ENCODE assay signal across 1 cellular context in the genomic region with DNA sequence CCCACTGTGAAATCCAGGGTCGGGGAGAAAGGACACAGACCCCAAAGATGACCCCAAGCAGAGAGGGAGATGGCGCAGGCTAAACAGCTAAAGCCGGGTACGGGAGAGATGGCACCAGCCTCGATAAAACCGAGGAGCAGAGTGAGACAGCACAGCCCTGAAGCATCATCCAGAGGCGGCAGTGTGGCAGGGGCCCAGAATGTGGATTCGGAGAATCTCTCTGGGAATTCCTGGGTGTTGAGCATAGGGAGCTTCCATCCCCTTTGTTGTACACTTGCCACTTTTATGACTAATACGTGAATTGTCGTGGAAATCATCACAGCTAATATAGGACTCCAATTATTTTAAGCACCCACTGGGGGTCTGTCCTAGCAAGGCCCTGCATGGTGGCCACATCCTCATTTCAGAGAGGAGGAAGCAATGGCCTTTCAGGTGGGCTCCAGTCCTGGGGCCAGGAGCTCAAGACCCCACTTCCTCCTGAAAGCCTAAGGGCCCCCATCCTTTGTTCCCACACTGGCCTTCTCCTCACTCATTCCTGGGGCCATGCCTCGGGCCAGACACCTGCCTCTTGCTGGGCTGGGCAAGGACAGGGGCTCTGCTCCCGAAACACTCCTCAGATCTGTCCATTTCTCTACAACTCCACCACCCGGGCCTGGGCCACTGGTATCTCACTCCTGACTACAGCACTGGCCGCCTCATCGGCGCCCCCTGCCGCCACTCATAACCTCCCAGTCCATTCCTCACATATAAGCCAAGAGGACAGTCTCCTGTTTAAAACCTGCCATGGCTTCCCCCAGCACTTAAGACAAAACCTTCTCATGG.
A peak's percentile ranks its signal among the peaks of the same experiment; 100 is the strongest.
TF ChIP-seq lines count a peak whose summit lies in the region.

No MANE protein-coding gene starts in this region.

TF ChIP-seq in K562, 482 proteins besides CTCF, POLR2A, EP300 and RAD21 (continues in another document):
- TF ChIP-seq RCOR1 (IDR thresholded peaks at IDR 0.05; ENCODE audit: borderline replicate concordance in 1 of 2, low read depth in 2 of 2, low read length in 2 of 2) (peak in 1 of 2 experiments; percentile 55; a peak in 1 of 4 replicates), MEIS2 (IDR thresholded peaks at IDR 0.05; ENCODE audit: partially characterized antibody) (no peak), FOS (IDR thresholded peaks at IDR 0.05; ENCODE audit: extremely low read depth, insufficient read length) (no peak), MYC (IDR thresholded peaks at IDR 0.05; ENCODE audit: low read depth, low read length) (0 out of 2 replicates have a peak, but pooled peaks have one; percentile 21), MYC (CRISPR knock-in tag; IDR thresholded peaks at IDR 0.05; ENCODE audit: borderline replicate concordance, low read depth) (no peak), ZNF253 (CRISPR knock-in tag; conservative IDR thresholded peaks at IDR 0.05) (no peak), POLR2G (IDR thresholded peaks at IDR 0.05; ENCODE audit: low read depth, low read length) (no peak), MTF1 (CRISPR knock-in tag; IDR thresholded peaks at IDR 0.05; ENCODE audit: borderline replicate concordance) (no peak), EP400 (IDR thresholded peaks at IDR 0.05) (no peak), ZNF76 (CRISPR knock-in tag; IDR thresholded peaks at IDR 0.05; ENCODE audit: borderline replicate concordance) (no peak), SMC3 (conservative IDR thresholded peaks at IDR 0.05; ENCODE audit: insufficient read depth, low read depth, low read length) (peak; percentile 69), ZSCAN32 (CRISPR knock-in tag; IDR thresholded peaks at IDR 0.05) (no peak), PYGO2 (tag; IDR thresholded peaks at IDR 0.05) (no peak), XRCC5 (IDR thresholded peaks at IDR 0.05; ENCODE audit: low read depth, low read length) (0 out of 2 replicates have a peak, but pooled peaks have one; percentile 30), ZNF79 (CRISPR knock-in tag; IDR thresholded peaks at IDR 0.05; ENCODE audit: low read depth) (no peak), ZNF224 (CRISPR knock-in tag; IDR thresholded peaks at IDR 0.05) (no peak), SREBF1 (IDR thresholded peaks at IDR 0.05; ENCODE audit: borderline replicate concordance, low read depth, low read length) (no peak), TEAD4 (IDR thresholded peaks at IDR 0.05; ENCODE audit: low read length) (0 out of 2 replicates have a peak, but pooled peaks have one; percentile 16), TEAD4 (CRISPR knock-in tag; IDR thresholded peaks at IDR 0.05; ENCODE audit: borderline replicate concordance) (no peak), SMARCE1 (IDR thresholded peaks at IDR 0.05) (no peak), ZNF274 (IDR thresholded peaks at IDR 0.05; ENCODE audit: borderline replicate concordance, low read depth, low read length) (no peak), JUN (IDR thresholded peaks at IDR 0.05; ENCODE audit: borderline replicate concordance, low read depth, low read length) (0 out of 2 replicates have a peak, but pooled peaks have one; percentile 6), JUN (CRISPR knock-in tag; IDR thresholded peaks at IDR 0.05; ENCODE audit: borderline replicate concordance) (no peak), CREM (IDR thresholded peaks at IDR 0.05; ENCODE audit: low read depth) (peak; percentile 12; the same call in 1 of the 2 replicates), FOXJ2 (tag; IDR thresholded peaks at IDR 0.05) (no peak), KDM1A (IDR thresholded peaks at IDR 0.05) (no peak), TCF7 (IDR thresholded peaks at IDR 0.05; ENCODE audit: borderline replicate concordance) (0 out of 2 replicates have a peak, but pooled peaks have one; percentile 1), ZNF589 (CRISPR knock-in tag; IDR thresholded peaks at IDR 0.05; ENCODE audit: low read depth) (no peak), HCFC1 (IDR thresholded peaks at IDR 0.05; ENCODE audit: low read depth, low read length) (peak; percentile 23; the same call in 1 of the 2 replicates), TBL1XR1 (IDR thresholded peaks at IDR 0.05; ENCODE audit: low read length in 2 of 2) (0 out of 4 replicates have a peak, but pooled peaks of 1 of the 2 experiments have one; percentile 13), ZNF384 (IDR thresholded peaks at IDR 0.05; ENCODE audit: low read depth, low read length) (0 out of 2 replicates have a peak, but pooled peaks have one; percentile 13), NUFIP1 (IDR thresholded peaks at IDR 0.05; ENCODE audit: partially characterized antibody) (no peak), SLC30A9 (CRISPR knock-in tag; IDR thresholded peaks at IDR 0.05) (no peak), JUND (IDR thresholded peaks at IDR 0.05; ENCODE audit: borderline replicate concordance, low read depth, low read length) (peak; percentile 53; the same call in 1 of the 2 replicates), JUND (tag; IDR thresholded peaks at IDR 0.05; ENCODE audit: borderline replicate concordance, low read depth, low read length) (no peak)
- TF ChIP-seq, protein P1, sequence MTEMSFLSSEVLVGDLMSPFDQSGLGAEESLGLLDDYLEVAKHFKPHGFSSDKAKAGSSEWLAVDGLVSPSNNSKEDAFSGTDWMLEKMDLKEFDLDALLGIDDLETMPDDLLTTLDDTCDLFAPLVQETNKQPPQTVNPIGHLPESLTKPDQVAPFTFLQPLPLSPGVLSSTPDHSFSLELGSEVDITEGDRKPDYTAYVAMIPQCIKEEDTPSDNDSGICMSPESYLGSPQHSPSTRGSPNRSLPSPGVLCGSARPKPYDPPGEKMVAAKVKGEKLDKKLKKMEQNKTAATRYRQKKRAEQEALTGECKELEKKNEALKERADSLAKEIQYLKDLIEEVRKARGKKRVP (CRISPR knock-in tag; IDR thresholded peaks at IDR 0.05) = no peak
- TF ChIP-seq, protein P2, sequence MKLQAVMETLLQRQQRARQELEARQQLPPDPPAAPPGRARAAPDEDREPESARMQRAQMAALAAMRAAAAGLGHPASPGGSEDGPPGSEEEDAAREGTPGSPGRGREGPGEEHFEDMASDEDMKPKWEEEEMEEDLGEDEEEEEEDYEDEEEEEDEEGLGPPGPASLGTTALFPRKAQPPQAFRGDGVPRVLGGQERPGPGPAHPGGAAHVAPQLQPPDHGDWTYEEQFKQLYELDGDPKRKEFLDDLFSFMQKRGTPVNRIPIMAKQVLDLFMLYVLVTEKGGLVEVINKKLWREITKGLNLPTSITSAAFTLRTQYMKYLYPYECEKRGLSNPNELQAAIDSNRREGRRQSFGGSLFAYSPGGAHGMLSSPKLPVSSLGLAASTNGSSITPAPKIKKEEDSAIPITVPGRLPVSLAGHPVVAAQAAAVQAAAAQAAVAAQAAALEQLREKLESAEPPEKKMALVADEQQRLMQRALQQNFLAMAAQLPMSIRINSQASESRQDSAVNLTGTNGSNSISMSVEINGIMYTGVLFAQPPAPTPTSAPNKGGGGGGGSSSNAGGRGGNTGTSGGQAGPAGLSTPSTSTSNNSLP (IDR thresholded peaks at IDR 0.05; ENCODE audit: borderline replicate concordance, low read depth, low read length) = no peak
- TF ChIP-seq, protein P3, sequence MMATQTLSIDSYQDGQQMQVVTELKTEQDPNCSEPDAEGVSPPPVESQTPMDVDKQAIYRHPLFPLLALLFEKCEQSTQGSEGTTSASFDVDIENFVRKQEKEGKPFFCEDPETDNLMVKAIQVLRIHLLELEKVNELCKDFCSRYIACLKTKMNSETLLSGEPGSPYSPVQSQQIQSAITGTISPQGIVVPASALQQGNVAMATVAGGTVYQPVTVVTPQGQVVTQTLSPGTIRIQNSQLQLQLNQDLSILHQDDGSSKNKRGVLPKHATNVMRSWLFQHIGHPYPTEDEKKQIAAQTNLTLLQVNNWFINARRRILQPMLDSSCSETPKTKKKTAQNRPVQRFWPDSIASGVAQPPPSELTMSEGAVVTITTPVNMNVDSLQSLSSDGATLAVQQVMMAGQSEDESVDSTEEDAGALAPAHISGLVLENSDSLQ (IDR thresholded peaks at IDR 0.05) = 0 out of 2 replicates have a peak, but pooled peaks have one; percentile 12
- TF ChIP-seq, protein P4, sequence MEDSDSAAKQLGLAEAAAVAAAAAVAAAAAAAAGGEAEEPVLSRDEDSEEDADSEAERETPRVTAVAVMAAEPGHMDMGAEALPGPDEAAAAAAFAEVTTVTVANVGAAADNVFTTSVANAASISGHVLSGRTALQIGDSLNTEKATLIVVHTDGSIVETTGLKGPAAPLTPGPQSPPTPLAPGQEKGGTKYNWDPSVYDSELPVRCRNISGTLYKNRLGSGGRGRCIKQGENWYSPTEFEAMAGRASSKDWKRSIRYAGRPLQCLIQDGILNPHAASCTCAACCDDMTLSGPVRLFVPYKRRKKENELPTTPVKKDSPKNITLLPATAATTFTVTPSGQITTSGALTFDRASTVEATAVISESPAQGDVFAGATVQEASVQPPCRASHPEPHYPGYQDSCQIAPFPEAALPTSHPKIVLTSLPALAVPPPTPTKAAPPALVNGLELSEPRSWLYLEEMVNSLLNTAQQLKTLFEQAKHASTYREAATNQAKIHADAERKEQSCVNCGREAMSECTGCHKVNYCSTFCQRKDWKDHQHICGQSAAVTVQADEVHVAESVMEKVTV (CRISPR knock-in tag; IDR thresholded peaks at IDR 0.05) = peak; percentile 66; the same call in 1 of the 2 replicates
- TF ChIP-seq, protein P5, sequence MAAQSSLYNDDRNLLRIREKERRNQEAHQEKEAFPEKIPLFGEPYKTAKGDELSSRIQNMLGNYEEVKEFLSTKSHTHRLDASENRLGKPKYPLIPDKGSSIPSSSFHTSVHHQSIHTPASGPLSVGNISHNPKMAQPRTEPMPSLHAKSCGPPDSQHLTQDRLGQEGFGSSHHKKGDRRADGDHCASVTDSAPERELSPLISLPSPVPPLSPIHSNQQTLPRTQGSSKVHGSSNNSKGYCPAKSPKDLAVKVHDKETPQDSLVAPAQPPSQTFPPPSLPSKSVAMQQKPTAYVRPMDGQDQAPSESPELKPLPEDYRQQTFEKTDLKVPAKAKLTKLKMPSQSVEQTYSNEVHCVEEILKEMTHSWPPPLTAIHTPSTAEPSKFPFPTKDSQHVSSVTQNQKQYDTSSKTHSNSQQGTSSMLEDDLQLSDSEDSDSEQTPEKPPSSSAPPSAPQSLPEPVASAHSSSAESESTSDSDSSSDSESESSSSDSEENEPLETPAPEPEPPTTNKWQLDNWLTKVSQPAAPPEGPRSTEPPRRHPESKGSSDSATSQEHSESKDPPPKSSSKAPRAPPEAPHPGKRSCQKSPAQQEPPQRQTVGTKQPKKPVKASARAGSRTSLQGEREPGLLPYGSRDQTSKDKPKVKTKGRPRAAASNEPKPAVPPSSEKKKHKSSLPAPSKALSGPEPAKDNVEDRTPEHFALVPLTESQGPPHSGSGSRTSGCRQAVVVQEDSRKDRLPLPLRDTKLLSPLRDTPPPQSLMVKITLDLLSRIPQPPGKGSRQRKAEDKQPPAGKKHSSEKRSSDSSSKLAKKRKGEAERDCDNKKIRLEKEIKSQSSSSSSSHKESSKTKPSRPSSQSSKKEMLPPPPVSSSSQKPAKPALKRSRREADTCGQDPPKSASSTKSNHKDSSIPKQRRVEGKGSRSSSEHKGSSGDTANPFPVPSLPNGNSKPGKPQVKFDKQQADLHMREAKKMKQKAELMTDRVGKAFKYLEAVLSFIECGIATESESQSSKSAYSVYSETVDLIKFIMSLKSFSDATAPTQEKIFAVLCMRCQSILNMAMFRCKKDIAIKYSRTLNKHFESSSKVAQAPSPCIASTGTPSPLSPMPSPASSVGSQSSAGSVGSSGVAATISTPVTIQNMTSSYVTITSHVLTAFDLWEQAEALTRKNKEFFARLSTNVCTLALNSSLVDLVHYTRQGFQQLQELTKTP (IDR thresholded peaks at IDR 0.05; ENCODE audit: low read depth in 1 of 2, partially characterized antibody in 2 of 2) = no peak
- TF ChIP-seq, protein P6, sequence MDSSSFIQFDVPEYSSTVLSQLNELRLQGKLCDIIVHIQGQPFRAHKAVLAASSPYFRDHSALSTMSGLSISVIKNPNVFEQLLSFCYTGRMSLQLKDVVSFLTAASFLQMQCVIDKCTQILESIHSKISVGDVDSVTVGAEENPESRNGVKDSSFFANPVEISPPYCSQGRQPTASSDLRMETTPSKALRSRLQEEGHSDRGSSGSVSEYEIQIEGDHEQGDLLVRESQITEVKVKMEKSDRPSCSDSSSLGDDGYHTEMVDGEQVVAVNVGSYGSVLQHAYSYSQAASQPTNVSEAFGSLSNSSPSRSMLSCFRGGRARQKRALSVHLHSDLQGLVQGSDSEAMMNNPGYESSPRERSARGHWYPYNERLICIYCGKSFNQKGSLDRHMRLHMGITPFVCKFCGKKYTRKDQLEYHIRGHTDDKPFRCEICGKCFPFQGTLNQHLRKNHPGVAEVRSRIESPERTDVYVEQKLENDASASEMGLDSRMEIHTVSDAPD (CRISPR knock-in tag; IDR thresholded peaks at IDR 0.05) = no peak
- TF ChIP-seq, protein P7, sequence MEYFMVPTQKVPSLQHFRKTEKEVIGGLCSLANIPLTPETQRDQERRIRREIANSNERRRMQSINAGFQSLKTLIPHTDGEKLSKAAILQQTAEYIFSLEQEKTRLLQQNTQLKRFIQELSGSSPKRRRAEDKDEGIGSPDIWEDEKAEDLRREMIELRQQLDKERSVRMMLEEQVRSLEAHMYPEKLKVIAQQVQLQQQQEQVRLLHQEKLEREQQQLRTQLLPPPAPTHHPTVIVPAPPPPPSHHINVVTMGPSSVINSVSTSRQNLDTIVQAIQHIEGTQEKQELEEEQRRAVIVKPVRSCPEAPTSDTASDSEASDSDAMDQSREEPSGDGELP (CRISPR knock-in tag; IDR thresholded peaks at IDR 0.05; ENCODE audit: borderline replicate concordance) = peak; percentile 32; the same call in 1 of the 2 replicates
- TF ChIP-seq, protein P8, sequence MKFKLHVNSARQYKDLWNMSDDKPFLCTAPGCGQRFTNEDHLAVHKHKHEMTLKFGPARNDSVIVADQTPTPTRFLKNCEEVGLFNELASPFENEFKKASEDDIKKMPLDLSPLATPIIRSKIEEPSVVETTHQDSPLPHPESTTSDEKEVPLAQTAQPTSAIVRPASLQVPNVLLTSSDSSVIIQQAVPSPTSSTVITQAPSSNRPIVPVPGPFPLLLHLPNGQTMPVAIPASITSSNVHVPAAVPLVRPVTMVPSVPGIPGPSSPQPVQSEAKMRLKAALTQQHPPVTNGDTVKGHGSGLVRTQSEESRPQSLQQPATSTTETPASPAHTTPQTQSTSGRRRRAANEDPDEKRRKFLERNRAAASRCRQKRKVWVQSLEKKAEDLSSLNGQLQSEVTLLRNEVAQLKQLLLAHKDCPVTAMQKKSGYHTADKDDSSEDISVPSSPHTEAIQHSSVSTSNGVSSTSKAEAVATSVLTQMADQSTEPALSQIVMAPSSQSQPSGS (CRISPR knock-in tag; IDR thresholded peaks at IDR 0.05) = no peak
